Comparison of ENCODE assay signal across 8 cellular contexts in the genomic region with DNA sequence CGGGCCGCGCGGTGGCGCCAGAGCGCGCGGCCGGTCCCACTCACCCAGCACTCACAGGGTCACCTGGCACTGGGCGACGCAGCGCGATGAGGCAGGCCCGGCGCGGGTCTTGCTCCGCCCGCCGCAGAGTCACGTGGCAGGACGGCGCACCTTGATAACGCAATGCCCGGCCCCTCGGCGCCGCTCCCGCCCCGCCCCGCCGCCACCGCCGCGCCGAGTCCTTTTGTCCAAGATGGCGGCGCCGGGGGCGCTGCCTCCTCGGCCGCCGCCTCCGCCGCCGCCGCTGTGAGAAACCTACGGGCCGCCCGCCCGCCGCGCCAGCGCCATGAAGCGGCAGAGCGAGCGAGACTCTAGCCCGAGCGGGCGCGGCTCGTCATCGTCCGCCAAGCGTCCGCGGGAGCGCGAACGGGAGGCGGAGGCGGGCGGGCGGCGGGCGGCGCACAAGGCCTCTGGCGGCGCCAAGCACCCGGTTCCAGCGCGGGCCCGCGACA. TPM values are rescaled to one million over a fixed set of nuclear protein-coding genes. Genes with fewer than 3 reads are reported as not detected.
DNase-seq lines count a peak whose midpoint lies in the region; ATAC-seq, FAIRE-seq and TF ChIP-seq lines count a peak whose summit lies in the region.

A gene with protein sequence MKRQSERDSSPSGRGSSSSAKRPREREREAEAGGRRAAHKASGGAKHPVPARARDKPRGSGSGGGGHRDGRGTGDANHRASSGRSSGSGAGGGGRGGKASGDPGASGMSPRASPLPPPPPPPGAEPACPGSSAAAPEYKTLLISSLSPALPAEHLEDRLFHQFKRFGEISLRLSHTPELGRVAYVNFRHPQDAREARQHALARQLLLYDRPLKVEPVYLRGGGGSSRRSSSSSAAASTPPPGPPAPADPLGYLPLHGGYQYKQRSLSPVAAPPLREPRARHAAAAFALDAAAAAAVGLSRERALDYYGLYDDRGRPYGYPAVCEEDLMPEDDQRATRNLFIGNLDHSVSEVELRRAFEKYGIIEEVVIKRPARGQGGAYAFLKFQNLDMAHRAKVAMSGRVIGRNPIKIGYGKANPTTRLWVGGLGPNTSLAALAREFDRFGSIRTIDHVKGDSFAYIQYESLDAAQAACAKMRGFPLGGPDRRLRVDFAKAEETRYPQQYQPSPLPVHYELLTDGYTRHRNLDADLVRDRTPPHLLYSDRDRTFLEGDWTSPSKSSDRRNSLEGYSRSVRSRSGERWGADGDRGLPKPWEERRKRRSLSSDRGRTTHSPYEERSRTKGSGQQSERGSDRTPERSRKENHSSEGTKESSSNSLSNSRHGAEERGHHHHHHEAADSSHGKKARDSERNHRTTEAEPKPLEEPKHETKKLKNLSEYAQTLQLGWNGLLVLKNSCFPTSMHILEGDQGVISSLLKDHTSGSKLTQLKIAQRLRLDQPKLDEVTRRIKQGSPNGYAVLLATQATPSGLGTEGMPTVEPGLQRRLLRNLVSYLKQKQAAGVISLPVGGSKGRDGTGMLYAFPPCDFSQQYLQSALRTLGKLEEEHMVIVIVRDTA (plus strand): TSS at position 211 of the 491 bp plus-strand sequence. CDS start 115 bp downstream, at position 326.

- H3K27me3 Mint-ChIP-seq in Calu3 (ENCODE audit: unreplicated experiment) = no peaks in the 10 kb centered on the region

- H3F3A ChIP-seq in OCI-LY1 (ENCODE audit: insufficient read depth, low read length) = peaks cover 11% of the 10 kb centered on the region; the same call in 1 of the 2 replicates

- H3K27me3 ChIP-seq in HUES6 (ENCODE audit: control insufficient read depth, insufficient read depth, low read length) = no peaks in the 10 kb centered on the region
- H3K27me3 ChIP-seq in OCI-LY1 (ENCODE audit: insufficient read depth, low read length) = no peaks in the 10 kb centered on the region
- H3K27me3 ChIP-seq in endothelial cell of umbilical vein (ENCODE audit: control insufficient read depth in 2 of 2, insufficient read depth in 2 of 2, low read length in 2 of 2) = no peaks in the 10 kb centered on the region

- H3K27ac Mint-ChIP-seq in Calu3 (ENCODE audit: unreplicated experiment) = peak within 1 kb of the TSS; percentile 39

- peaks cover 26% of the 10 kb centered on the region for H3K79me2 ChIP-seq in OCI-LY1 (ENCODE audit: insufficient read depth, low read length)
- H3K79me2 ChIP-seq in endothelial cell of umbilical vein (ENCODE audit: control insufficient read depth, insufficient read depth, low read length) = peaks cover 76% of the 10 kb centered on the region

- H2AFZ ChIP-seq in OCI-LY1 (ENCODE audit: low read length) (no peak within 1 kb of the TSS), endothelial cell of umbilical vein (ENCODE audit: low read depth, low read length) (no peak within 1 kb of the TSS)

- H3K9me2 ChIP-seq in OCI-LY1 (ENCODE audit: low read depth, low read length) = no peaks in the 10 kb centered on the region

- BruUV-seq in Calu3 (replicated peaks; lab: Mats Ljungman, UMichigan) (no TSS peak), endothelial cell of umbilical vein (replicated peaks; lab: Mats Ljungman, UMichigan) (no TSS peak)

- POLR2A ChIA-PET in endothelial cell of umbilical vein (lab: Charles Lee) = interaction anchor here (1.5 kb wide), 1 partner anchor 108 kb away, joined by 3 read pairs; a partner anchor contains a TSS

- H3K36me3 Mint-ChIP-seq in Calu3 (ENCODE audit: insufficient read depth, unreplicated experiment) = peaks cover 90% of the 10 kb centered on the region

- peak within 1 kb of the TSS; percentile 89 for H3K4me2 ChIP-seq in OCI-LY1 (ENCODE audit: low read length)
- H3K4me2 ChIP-seq in endothelial cell of umbilical vein (ENCODE audit: insufficient read depth, low read length) = peak within 1 kb of the TSS; percentile 22

- TF ChIP-seq POLR2A in endothelial cell of umbilical vein (IDR thresholded peaks at IDR 0.05; ENCODE audit: low read depth, low read length) = peak; percentile 75

- CTCF ChIA-PET in Calu3 (lab: Charles Lee) = no interaction called here
- CTCF ChIA-PET in endothelial cell of umbilical vein (lab: Charles Lee) = no interaction called here

- no peak for FAIRE-seq in endothelial cell of umbilical vein (lab: Jason Lieb, UNC)

- peak within 1 kb of the TSS; percentile 79; the same call in 1 of the 2 replicates for H3K27ac ChIP-seq in HUES6 (ENCODE audit: low read depth, low read length)
- H3K27ac ChIP-seq in OCI-LY1 (ENCODE audit: low read depth, low read length, poor library complexity, severe bottlenecking) = peak within 1 kb of the TSS; percentile 62
- peak within 1 kb of the TSS; percentile 50 for H3K27ac ChIP-seq in endothelial cell of umbilical vein (ENCODE audit: insufficient read depth, low read depth, low read length)

- dilution Hi-C loops in endothelial cell of umbilical vein (cut with MboI; ENCODE audit: extremely low pct_ligation_motif_present, low sequenced_read_pairs) = no loop called here

- intact Hi-C loops in Calu3 (cut with micrococcal nuclease; ENCODE audit: unreplicated experiment) = no loop called here
- intact Hi-C loops in endothelial cell of umbilical vein (cut with micrococcal nuclease) = loop anchor here (1.0 to 5.0 kb wide), 6 partner anchors 43 to 1034 kb away; a partner anchor contains a TSS

- TF ChIP-seq CTCF in Calu3 (IDR thresholded peaks at IDR 0.05; ENCODE audit: unreplicated experiment) = peak; percentile 65
- TF ChIP-seq CTCF in OCI-LY1 (IDR thresholded peaks at IDR 0.05; ENCODE audit: low read length) = peak; percentile 75; the same call in 1 of the 2 replicates
- peak in 1 of 2 donors; percentile 91 for TF ChIP-seq CTCF in endothelial cell of umbilical vein (IDR thresholded peaks at IDR 0.05; ENCODE audit: extremely low read depth in 1 of 2, insufficient read depth in 1 of 2, low read depth in 1 of 2, low read length in 2 of 2)

- H3K36me3 ChIP-seq in HUES6 (ENCODE audit: control insufficient read depth, insufficient read depth, low read length) (peaks cover 81% of the 10 kb centered on the region), OCI-LY1 (ENCODE audit: insufficient read depth, low read length) (peaks cover 83% of the 10 kb centered on the region), endothelial cell of umbilical vein (ENCODE audit: control insufficient read depth in 2 of 2, extremely low read depth in 1 of 2, insufficient read depth in 2 of 2, low read length in 2 of 2) (peaks cover 24 to 40% of the 10 kb centered on the region in 2 experiments)

- H3K9me3 Mint-ChIP-seq in Calu3 (ENCODE audit: low read depth, unreplicated experiment) = no peaks in the 10 kb centered on the region

- H4K20me1 ChIP-seq in OCI-LY1 (ENCODE audit: insufficient read depth, low read length) (no peaks in the 10 kb centered on the region), endothelial cell of umbilical vein (replicated peaks; ENCODE audit: control insufficient read depth, extremely low read depth, insufficient read depth, low read length) (no peaks in the 10 kb centered on the region)

- DNase-seq in Calu3 (peak; percentile 97), endothelial cell of umbilical vein (ENCODE audit: low read depth, low spot score) (peak; percentile 96), middle frontal gyrus (ENCODE audit: extremely low spot score, low spot score) (peak; percentile 95)
- peak; percentile 99 for DNase-seq in activated CD8-positive, alpha-beta memory T cell treated with anti-CD3 and anti-CD28 coated beads, Interleukin-2, amount 50 U/mL, for 48 hours
- peak; percentile 94 to 95 for DNase-seq in stimulated activated CD8-positive, alpha-beta memory T cell treated with anti-CD3 and anti-CD28 coated beads, Interleukin-4, amount 100 ng/mL, for 1 hour (ENCODE audit: low read depth in 2 of 2, low spot score in 1 of 2)

- H3K4me1 ChIP-seq in HUES6 (ENCODE audit: control insufficient read depth, insufficient read depth, low read length) (peaks cover 24% of the 10 kb centered on the region), OCI-LY1 (ENCODE audit: insufficient read depth, low read length, severe bottlenecking) (peaks cover 87% of the 10 kb centered on the region), endothelial cell of umbilical vein (ENCODE audit: control insufficient read depth, extremely low read depth, insufficient read depth, low read length) (peaks cover 49% of the 10 kb centered on the region)

- peak within 1 kb of the TSS; percentile 90 for H3K4me3 ChIP-seq in HUES6 (ENCODE audit: low read depth, low read length)
- peak within 1 kb of the TSS; percentile 68 for H3K4me3 ChIP-seq in OCI-LY1 (ENCODE audit: low read depth, low read length, poor library complexity, severe bottlenecking)
- peak within 1 kb of the TSS; percentile 29 to 77 (median 36) for H3K4me3 ChIP-seq in endothelial cell of umbilical vein (replicated peaks in 1 of 3; ENCODE audit: insufficient read depth in 1 of 3, low read depth in 1 of 3, low read length in 3 of 3)

- peak; percentile 95 for ATAC-seq in GM21390 (IDR thresholded peaks at IDR 0.05; ENCODE audit: unreplicated experiment)

- peaks cover 38% of the 10 kb centered on the region for H3K4me1 Mint-ChIP-seq in Calu3 (ENCODE audit: low read depth, unreplicated experiment)

- H3K9me3 ChIP-seq in HUES6 (ENCODE audit: control insufficient read depth, insufficient read depth, low read depth, low read length) (no peaks in the 10 kb centered on the region), OCI-LY1 (ENCODE audit: low read length) (no peaks in the 10 kb centered on the region; the same call in 1 of the 2 replicates), endothelial cell of umbilical vein (replicated peaks; ENCODE audit: control insufficient read depth, insufficient read depth, low read length) (no peaks in the 10 kb centered on the region)

- H3K9ac ChIP-seq in HUES6 (ENCODE audit: low read length) (peak within 1 kb of the TSS; percentile 97), OCI-LY1 (ENCODE audit: low read length) (peak within 1 kb of the TSS; percentile 80), endothelial cell of umbilical vein (replicated peaks; ENCODE audit: extremely low read depth, insufficient read depth, low read length) (peak within 1 kb of the TSS; percentile 88)

- H3K9me1 ChIP-seq in endothelial cell of umbilical vein (replicated peaks; ENCODE audit: control insufficient read depth, extremely low read depth, insufficient read depth, low read length) = no peaks in the 10 kb centered on the region

- H3K4me3 Mint-ChIP-seq in Calu3 (ENCODE audit: low read depth, unreplicated experiment) = peak within 1 kb of the TSS; percentile 71

RNA-seq across cellular contexts. Expression of the gene that starts here (rescaled TPM):
- total RNA-seq in Calu3 (2022) (40.6 and 43.8 TPM in 2 replicates), endothelial cell of umbilical vein (38.3 and 39.1 TPM in 2 replicates)
- polyA plus RNA-seq in endothelial cell of umbilical vein = 18.7 and 19.9 TPM in 2 replicates
- 16.9 and 20.6 TPM in 2 replicates for polyA plus RNA-seq in endothelial cell of umbilical vein (2011; cell fraction: cytosol; rRNA removed)
- polyA plus RNA-seq in endothelial cell of umbilical vein (2011; cell fraction: nucleus; rRNA removed) = 14.7 and 17.7 TPM in 2 replicates
- 20.8 and 23.6 TPM in 2 replicates for polyA plus RNA-seq in endothelial cell of umbilical vein (2012)
- 29.6 and 34.4 TPM in 2 replicates for polyA minus RNA-seq in endothelial cell of umbilical vein
- 18.7 TPM for polyA minus RNA-seq in endothelial cell of umbilical vein (2011; cell fraction: cytosol; rRNA and poly(A)+ RNA removed)
- 21.9 and 25.6 TPM in 2 replicates for polyA minus RNA-seq in endothelial cell of umbilical vein (2011; cell fraction: nucleus; rRNA and poly(A)+ RNA removed)

Comparison
In these comparisons a context has a peak if more than half of its experiments do, and no peak if none do; other contexts are left out.
1. Peak in every context shown above with its lines: DNase-seq, ATAC-seq, H3K4me3 ChIP-seq and H3K27ac ChIP-seq.
2. H3K4me3 ChIP-seq: peak in every context shown above with its lines; median percentile 90 in HUES6; 68 in OCI-LY1; 36 in endothelial cell of umbilical vein.